18 cellular contexts compared by ENCODE assay signal in genomic region chr7:28818996-28819395, GRCh38.
"Had no signal": no experiment of that assay in that cellular context is flagged by ENCODE, and none has a peak within 500 bp of the region (broad histone marks: within the 10 kb centered on the region; RNA-seq: fewer than 3 reads in every experiment).

No MANE protein-coding gene starts in this region.

- H3K4me1 ChIP-seq: testis, uterus had no signal

- H3K9me3 ChIP-seq: ascending aorta, gastroesophageal sphincter, ovary, testis, uterus had no signal

- H2AFZ ChIP-seq: neural progenitor cell had no signal

- ATAC-seq: activated CD8-positive, alpha-beta T cell treated with anti-CD3 and anti-CD28 coated beads, Interleukin-2, amount 10 ng/mL, durations not matched to agents 7 days and 5 days; activated naive CD8-positive, alpha-beta T cell treated with anti-CD3 and anti-CD28 coated beads, Interleukin-2, amount 50 U/mL, for 24 hours; gastroesophageal sphincter; stimulated activated naive CD8-positive, alpha-beta T cell treated with anti-CD3 and anti-CD28 coated beads, Interleukin-15, amount 100 ng/mL, for 72 hours had no signal

- DNase-seq: activated CD4-positive, alpha-beta T cell treated with anti-CD3 and anti-CD28 coated beads for 48 hours; activated CD8-positive, alpha-beta memory T cell treated with anti-CD3 and anti-CD28 coated beads, Interleukin-2, amount 50 U/mL, for 48 hours; activated CD8-positive, alpha-beta T cell treated with anti-CD3 and anti-CD28 coated beads, Interleukin-2, amount 10 ng/mL, durations not matched to agents 7 days and 5 days; activated naive CD4-positive, alpha-beta T cell; activated naive CD8-positive, alpha-beta T cell treated with anti-CD3 and anti-CD28 coated beads, Interleukin-2, amount 50 U/mL, for 24 hours; effector CD4-positive, alpha-beta T cell; kidney glomerular epithelial cell; ovary; stimulated activated CD4-positive, alpha-beta T cell treated with anti-CD3 and anti-CD28 coated beads, Interleukin-4, amount 100 ng/mL, for 1 hour; stimulated activated CD8-positive, alpha-beta memory T cell treated with anti-CD3 and anti-CD28 coated beads, Interleukin-4, amount 100 ng/mL, for 48 hours; stimulated activated naive CD8-positive, alpha-beta T cell treated with anti-CD3 and anti-CD28 coated beads, Interleukin-15, amount 100 ng/mL, for 72 hours; T1000; testis; uterus; WERI-Rb-1 had no signal

- H3K9ac ChIP-seq: neural progenitor cell had no signal

- H3K36me3 ChIP-seq: neural progenitor cell, ovary, uterus, WERI-Rb-1 had no signal

- H3K4me3 ChIP-seq: ascending aorta, gastroesophageal sphincter, neural progenitor cell, ovary, testis, uterus had no signal

- H3K27ac ChIP-seq: ascending aorta, gastroesophageal sphincter, neural progenitor cell, ovary, testis, uterus, WERI-Rb-1 had no signal

- H3K27me3 ChIP-seq: ascending aorta, gastroesophageal sphincter, neural progenitor cell, ovary, testis, uterus had no signal

- H3K4me2 ChIP-seq: neural progenitor cell had no signal
